In genomic region chrX:68672581-68673318, GRCh38 we compare ENCODE assay signal across 17 cellular contexts. TPM values are rescaled to one million over a fixed set of nuclear protein-coding genes. Genes with fewer than 3 reads are reported as not detected.
A peak's percentile ranks its signal among the peaks of the same experiment; 100 is the strongest.
DNase-seq lines count a peak whose midpoint lies in the region; ATAC-seq and TF ChIP-seq lines count a peak whose summit lies in the region.
"Had no signal": no experiment of that assay in that cellular context is flagged by ENCODE, and none has a peak within 500 bp of the region (broad histone marks: within the 10 kb centered on the region; RNA-seq: fewer than 3 reads in every experiment).

No MANE protein-coding gene starts in this region.

- H3K9me3 Mint-ChIP-seq in WTC11, result 0 out of 2 replicates have a peak, but pooled peaks cover 3% of the 10 kb centered on the region
- H3K9me3 Mint-ChIP-seq in mesothelial cell of epicardium, result peaks cover 13% of the 10 kb centered on the region

- peak; percentile 36 for DNase-seq in WTC11 (ENCODE audit: low spot score)
- peak; percentile 40 to 48 for DNase-seq in heart right ventricle
- no peak for DNase-seq in mesothelial cell of epicardium (ENCODE audit: low spot score in 2 of 2, unreplicated experiment in 2 of 2)
- no peak for DNase-seq in activated CD4-positive, alpha-beta T cell treated with anti-CD3 and anti-CD28 coated beads, Interleukin-2, amount 50 U/mL, for 4 hours
- no peak for DNase-seq in NCI-H526 (lab: John Stamatoyannopoulos, UW)
- DNase-seq in SKM-1 (lab: John Stamatoyannopoulos, UW; ENCODE audit: unreplicated experiment), result no peak
- no peak for DNase-seq in AG20443 (ENCODE audit: low spot score)
- DNase-seq: activated CD4-positive, alpha-beta T cell treated with anti-CD3 and anti-CD28 coated beads for 1 hour; activated CD8-positive, alpha-beta memory T cell treated with anti-CD3 and anti-CD28 coated beads, Interleukin-2, amount 10 ng/mL, durations not matched to agents 7 days and 5 days; activated gamma-delta T cell; amniotic stem cell; foreskin melanocyte; mesenchymal stem cell; NCI-H2081; NCI-H510A treated with DMSO at 0.1 percent for 48 hours; stimulated activated CD4-positive, alpha-beta T cell treated with anti-CD3 and anti-CD28 coated beads, Interleukin-2, amount 100 ng/mL, for 48 hours had no signal

- H3K27ac Mint-ChIP-seq in WTC11 (peak overlapping the region; percentile 93), mesothelial cell of epicardium (peak overlapping the region; percentile 81)
- H3K27ac Mint-ChIP-seq: activated CD8-positive, alpha-beta memory T cell treated with anti-CD3 and anti-CD28 coated beads, Interleukin-2, amount 10 ng/mL, durations not matched to agents 7 days and 5 days had no signal

- ATAC-seq in WTC11 (peak; percentile 61), heart right ventricle (peak; percentile 25 to 87 (median 66))
- ATAC-seq: activated CD8-positive, alpha-beta memory T cell treated with anti-CD3 and anti-CD28 coated beads, Interleukin-2, amount 10 ng/mL, durations not matched to agents 7 days and 5 days had no signal

- intact Hi-C loops in heart right ventricle (cut with DNase I), result no loop called here

- CTCF ChIA-PET in WTC11 (lab: Charles Lee), result interaction anchor here (0.8 to 2.3 kb wide), 3 partner anchors 13 to 73 kb away, joined by 3 to 7 read pairs (median 3); no protein-coding TSS in a partner anchor

- H3K9ac ChIP-seq in stomach smooth muscle (ENCODE audit: low read length in 2 of 2), result no peak overlapping the region

- H3K9me3 ChIP-seq in heart right ventricle (no peaks in the 10 kb centered on the region), stomach smooth muscle (ENCODE audit: control insufficient read depth in 2 of 2, low read length in 2 of 2) (no peaks in the 10 kb centered on the region)

- peaks cover 0 to 14% (median 0%) of the 10 kb centered on the region in 7 donors for H3K27me3 ChIP-seq in heart right ventricle
- H3K27me3 ChIP-seq in stomach smooth muscle (ENCODE audit: control insufficient read depth in 1 of 2, insufficient read depth in 2 of 2, low read length in 2 of 2), result peaks cover 0 to 8% of the 10 kb centered on the region in 2 donors

- H3K4me3 ChIP-seq in heart right ventricle, result no peak overlapping the region
- no peak overlapping the region for H3K4me3 ChIP-seq in stomach smooth muscle (ENCODE audit: low read length in 2 of 2)

- POLR2A ChIA-PET in WTC11 (lab: Charles Lee), result interaction anchor here (1.0 kb wide), 1 partner anchor 22 kb away, joined by 4 read pairs; no protein-coding TSS in a partner anchor

- H3K4me1 Mint-ChIP-seq in WTC11 (peaks cover 47% of the 10 kb centered on the region), mesothelial cell of epicardium (peaks cover 32% of the 10 kb centered on the region)
- H3K4me1 Mint-ChIP-seq: activated CD8-positive, alpha-beta memory T cell treated with anti-CD3 and anti-CD28 coated beads, Interleukin-2, amount 10 ng/mL, durations not matched to agents 7 days and 5 days had no signal

- 52 to 58% methylated on average over 3 of the region's 3 CpGs for WGBS in heart right ventricle, 2 donors

- TF ChIP-seq CTCF in WTC11 (IDR thresholded peaks at IDR 0.05) (no peak), heart right ventricle (IDR thresholded peaks at IDR 0.05) (no peak), mesothelial cell of epicardium (IDR thresholded peaks at IDR 0.05; ENCODE audit: unreplicated experiment) (no peak)

- H3K36me3 Mint-ChIP-seq in WTC11 (no peaks in the 10 kb centered on the region), mesothelial cell of epicardium (no peaks in the 10 kb centered on the region)
- H3K36me3 Mint-ChIP-seq: activated CD8-positive, alpha-beta memory T cell treated with anti-CD3 and anti-CD28 coated beads, Interleukin-2, amount 10 ng/mL, durations not matched to agents 7 days and 5 days had no signal

- H3K27me3 Mint-ChIP-seq in WTC11 (ENCODE audit: low read depth) (peaks cover 2% of the 10 kb centered on the region; the same call in 1 of the 2 replicates), mesothelial cell of epicardium (ENCODE audit: low read depth) (no peaks in the 10 kb centered on the region)
- H3K27me3 Mint-ChIP-seq: activated CD8-positive, alpha-beta memory T cell treated with anti-CD3 and anti-CD28 coated beads, Interleukin-2, amount 10 ng/mL, durations not matched to agents 7 days and 5 days had no signal

- peaks cover 0 to 45% (median 13%) of the 10 kb centered on the region in 9 donors for H3K4me1 ChIP-seq in heart right ventricle
- no peaks in the 10 kb centered on the region for H3K4me1 ChIP-seq in stomach smooth muscle (ENCODE audit: control insufficient read depth, insufficient read depth, low read length)

- H3K4me3 Mint-ChIP-seq in WTC11, result no peak overlapping the region
- no peak overlapping the region for H3K4me3 Mint-ChIP-seq in mesothelial cell of epicardium
- H3K4me3 Mint-ChIP-seq: activated CD8-positive, alpha-beta memory T cell treated with anti-CD3 and anti-CD28 coated beads, Interleukin-2, amount 10 ng/mL, durations not matched to agents 7 days and 5 days had no signal

- H3K27ac ChIP-seq in heart right ventricle, result peak overlapping the region; percentile 2 to 73 (median 42)
- peak overlapping the region; percentile 37 for H3K27ac ChIP-seq in stomach smooth muscle (ENCODE audit: low read length)

- no peaks in the 10 kb centered on the region for H3K36me3 ChIP-seq in heart right ventricle
- no peaks in the 10 kb centered on the region for H3K36me3 ChIP-seq in stomach smooth muscle (ENCODE audit: control insufficient read depth in 2 of 2, insufficient read depth in 2 of 2, low read length in 2 of 2)

TF ChIP-seq in WTC11, 78 proteins besides CTCF, POLR2A, EP300 and RAD21:
- TF ChIP-seq ATF6 (CRISPR knock-in tag; IDR thresholded peaks at IDR 0.05) (no peak), CREB1 (CRISPR knock-in tag; IDR thresholded peaks at IDR 0.05) (no peak)
TF ChIP-seq in WTC11: peak in this region for 0.

RNA-seq across cellular contexts. Expression of gene STARD8, which starts 25.3 kb away (rescaled TPM):
- total RNA-seq in WTC11 (2021) (3.1 to 8.5 TPM (median 3.8 TPM) in 3 replicates), heart right ventricle (10 to 100 TPM in 2 of 10 donors, 1 to 10 TPM in 8; 5.2 to 11.7 (median 8.0) TPM), mesothelial cell of epicardium (6.3 to 7.1 TPM (median 6.4 TPM) in 3 replicates)
- 1 to 10 TPM; 4.7 to 7.4 TPM for polyA plus RNA-seq in heart right ventricle

Comparison
In these comparisons a context has a peak if more than half of its experiments do, and no peak if none do; other contexts are left out.
1. DNase-seq: peak in WTC11 (single experiment) and heart right ventricle (2 of 2); none in mesothelial cell of epicardium (0 of 2), activated CD4-positive, alpha-beta T cell treated with anti-CD3 and anti-CD28 coated beads, Interleukin-2, amount 50 U/mL, for 4 hours (0 of 2), NCI-H526 (0 of 2), SKM-1 (single experiment) and AG20443 (single experiment).